ENCODE assay signal across 13 cellular contexts in the genomic region with DNA sequence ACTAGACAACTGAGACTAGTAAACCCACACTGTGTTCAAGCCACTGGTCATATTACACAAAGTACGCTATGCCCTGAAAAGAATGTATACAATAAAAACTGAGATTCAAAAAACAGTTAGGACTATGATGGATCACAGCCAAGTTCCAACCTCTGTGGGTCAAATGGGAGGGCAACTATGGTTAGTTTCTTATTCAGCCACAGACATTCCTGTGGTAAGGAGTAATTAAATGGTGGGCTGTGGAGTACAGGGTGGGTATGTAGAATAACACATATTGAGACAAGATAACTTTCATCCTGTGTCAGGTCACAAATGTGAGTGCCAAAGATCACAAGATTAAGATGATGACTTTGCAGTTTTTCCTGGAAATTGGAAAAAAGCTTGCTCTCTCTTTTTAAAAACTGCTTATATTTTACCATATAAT.
DNase-seq lines count a peak whose midpoint lies in the region; ATAC-seq and TF ChIP-seq lines count a peak whose summit lies in the region.
"Had no signal": no experiment of that assay in that cellular context is flagged by ENCODE, and none has a peak within 500 bp of the region (broad histone marks: within the 10 kb centered on the region; RNA-seq: fewer than 3 reads in every experiment).

No MANE protein-coding gene starts in this region.

- no peaks in the 10 kb centered on the region for H3K4me1 Mint-ChIP-seq in stimulated activated naive B cell treated with anti-CD40 and anti-IgM and Interleukin-4, amounts not matched to agents 10 μg/mL and 1 μg/mL and 100 μg/mL, for 72 hours

- no peak overlapping the region for H3K4me3 ChIP-seq in PC-9
- no peak overlapping the region for H3K4me3 ChIP-seq in epithelial cell of esophagus (ENCODE audit: low read length)
- H3K4me3 ChIP-seq in thyroid gland (replicated peaks in 1 of 3): no peak overlapping the region
- H3K4me3 ChIP-seq: gastroesophageal sphincter had no signal

- POLR2A ChIA-PET in PC-9 (lab: Charles Lee; ENCODE audit: unreplicated experiment): no interaction called here

- 0 out of 2 replicates have a peak overlapping the region, but pooled peaks have one; percentile 26 for H3K27ac ChIP-seq in PC-9
- H3K27ac ChIP-seq in thyroid gland: no peak overlapping the region

- no peaks in the 10 kb centered on the region for H4K20me1 ChIP-seq in PC-9 (ENCODE audit: insufficient read depth)

- H3K9me2 ChIP-seq in PC-9 (ENCODE audit: insufficient read depth): no peaks in the 10 kb centered on the region

- intact Hi-C loops in PC-9 (cut with micrococcal nuclease; ENCODE audit: unreplicated experiment): loop anchor here (1.0 kb wide), 1 partner anchor 96 kb away; no protein-coding TSS in a partner anchor
- intact Hi-C loops in thyroid gland (cut with DNase I): no loop called here

- H3K27ac Mint-ChIP-seq in stimulated activated naive B cell treated with anti-CD40 and anti-IgM and Interleukin-4, amounts not matched to agents 10 μg/mL and 1 μg/mL and 100 μg/mL, for 72 hours: no peak overlapping the region
- H3K27ac Mint-ChIP-seq: activated CD8-positive, alpha-beta T cell treated with anti-CD3 and anti-CD28 coated beads, Interleukin-2, amount 10 ng/mL, durations not matched to agents 7 days and 5 days had no signal

- H3K27me3 Mint-ChIP-seq in stimulated activated naive B cell treated with anti-CD40 and anti-IgM and Interleukin-4, amounts not matched to agents 10 μg/mL and 1 μg/mL and 100 μg/mL, for 72 hours: no peaks in the 10 kb centered on the region

- H3K27me3 ChIP-seq in PC-9 (ENCODE audit: insufficient read depth, low read depth) (no peaks in the 10 kb centered on the region), thyroid gland (no peaks in the 10 kb centered on the region)
- H3K27me3 ChIP-seq: gastroesophageal sphincter had no signal

- no peaks in the 10 kb centered on the region for H3K79me2 ChIP-seq in PC-9 (ENCODE audit: low read depth)

- CTCF ChIA-PET in PC-9 (lab: Charles Lee): no interaction called here

- no peak overlapping the region for H3K4me3 Mint-ChIP-seq in stimulated activated naive B cell treated with anti-CD40 and anti-IgM and Interleukin-4, amounts not matched to agents 10 μg/mL and 1 μg/mL and 100 μg/mL, for 72 hours
- H3K4me3 Mint-ChIP-seq: activated CD8-positive, alpha-beta T cell treated with anti-CD3 and anti-CD28 coated beads, Interleukin-2, amount 10 ng/mL, durations not matched to agents 7 days and 5 days; H9 had no signal

- peaks cover 12 to 26% of the 10 kb centered on the region in 2 donors for H3K36me3 Mint-ChIP-seq in stimulated activated naive B cell treated with anti-CD40 and anti-IgM and Interleukin-4, amounts not matched to agents 10 μg/mL and 1 μg/mL and 100 μg/mL, for 72 hours

- TF ChIP-seq CTCF in PC-9 (conservative IDR thresholded peaks at IDR 0.05) (no peak), epithelial cell of esophagus (IDR thresholded peaks at IDR 0.05; ENCODE audit: insufficient read depth, low read depth, low read length, missing control alignments) (no peak), thyroid gland (IDR thresholded peaks at IDR 0.05) (no peak), GM13976 (IDR thresholded peaks at IDR 0.05; ENCODE audit: borderline replicate concordance, control extremely low read depth, extremely low read depth, insufficient read depth, missing control alignments) (no peak)

- peak; percentile 82 for DNase-seq in H4 (ENCODE audit: low spot score)
- DNase-seq in PC-9: peak in 1 of 2 experiments; percentile 31
- peak; percentile 15 for DNase-seq in epithelial cell of esophagus (ENCODE audit: low read depth)
- peak; percentile 36 for DNase-seq in pulmonary artery endothelial cell (ENCODE audit: low read depth, low spot score)
- DNase-seq in DMS153 (lab: John Stamatoyannopoulos, UW): no peak
- DNase-seq in thyroid gland: no peak
- DNase-seq in stimulated activated naive B cell treated with anti-CD40 and anti-IgM and Interleukin-4, amounts not matched to agents 10 μg/mL and 1 μg/mL and 100 μg/mL, for 72 hours: no peak
- DNase-seq in GM13976 (ENCODE audit: low spot score): no peak
- DNase-seq: activated CD8-positive, alpha-beta T cell treated with anti-CD3 and anti-CD28 coated beads, Interleukin-2, amount 10 ng/mL, durations not matched to agents 7 days and 5 days; amygdala; H9; NCI-H1694 treated with DMSO at 0.1 percent for 48 hours had no signal

- H3K4me2 ChIP-seq in PC-9: no peak overlapping the region; the same call in 1 of the 2 replicates

- H3K36me3 ChIP-seq in PC-9 (ENCODE audit: low read depth) (no peaks in the 10 kb centered on the region), thyroid gland (no peaks in the 10 kb centered on the region)
- H3K36me3 ChIP-seq: gastroesophageal sphincter had no signal

- no peaks in the 10 kb centered on the region for H3K9me3 Mint-ChIP-seq in stimulated activated naive B cell treated with anti-CD40 and anti-IgM and Interleukin-4, amounts not matched to agents 10 μg/mL and 1 μg/mL and 100 μg/mL, for 72 hours
- H3K9me3 Mint-ChIP-seq: H9 had no signal

- no peak for ATAC-seq in stimulated activated naive B cell treated with anti-CD40 and anti-IgM and Interleukin-4, amounts not matched to agents 10 μg/mL and 1 μg/mL and 100 μg/mL, for 72 hours (replicated peaks)
- ATAC-seq: activated CD8-positive, alpha-beta T cell treated with anti-CD3 and anti-CD28 coated beads, Interleukin-2, amount 10 ng/mL, durations not matched to agents 7 days and 5 days; gastroesophageal sphincter had no signal

- in situ Hi-C loops in GM13976 (cut with MboI; ENCODE audit: low sequenced_read_pairs, unreplicated experiment): no loop called here

- 71 to 73% methylated on average over 1 of the region's 1 CpG for WGBS in thyroid gland, 2 donors

- no TSS peak for BruUV-seq in PC-9 (replicated peaks; lab: Mats Ljungman, UMichigan)

- no peaks in the 10 kb centered on the region for H3F3A ChIP-seq in PC-9 (ENCODE audit: insufficient read depth, low read depth)

- no peak for TF ChIP-seq POLR2A in thyroid gland (IDR thresholded peaks at IDR 0.05)

- H2AFZ ChIP-seq in PC-9: no peak overlapping the region

- H3K4me1 ChIP-seq in PC-9 (replicated peaks; ENCODE audit: insufficient read depth): peaks cover 15% of the 10 kb centered on the region
- H3K4me1 ChIP-seq in thyroid gland: peaks cover 6 to 7% of the 10 kb centered on the region in 2 donors

- no peaks in the 10 kb centered on the region for H3K9me3 ChIP-seq in PC-9 (ENCODE audit: insufficient read depth, low read depth)
- no peaks in the 10 kb centered on the region for H3K9me3 ChIP-seq in thyroid gland
- H3K9me3 ChIP-seq: gastroesophageal sphincter had no signal

Comparison
In these comparisons a context has a peak if more than half of its experiments do, and no peak if none do; other contexts are left out.
1. DNase-seq: peak in H4 (single experiment), epithelial cell of esophagus (single experiment) and pulmonary artery endothelial cell (single experiment); none in DMS153 (single experiment), thyroid gland (0 of 2), stimulated activated naive B cell treated with anti-CD40 and anti-IgM and Interleukin-4, amounts not matched to agents 10 μg/mL and 1 μg/mL and 100 μg/mL, for 72 hours (single experiment) and GM13976 (single experiment).